Comparison of ENCODE assay signal across 1 cellular context in genomic region chr4:111398906-111399330, GRCh38.
TF ChIP-seq lines count a peak whose summit lies in the region.

No MANE protein-coding gene starts in this region.

TF ChIP-seq in HEK293, 187 proteins besides CTCF, POLR2A, EP300 and RAD21 (continued from another document):
- TF ChIP-seq SP3 (tag by site-specific recombination; IDR thresholded peaks at IDR 0.05) (no peak), ZNF433 (tag by site-specific recombination; IDR thresholded peaks at IDR 0.05; ENCODE audit: low read depth) (no peak), ZNF747 (tag by site-specific recombination; IDR thresholded peaks at IDR 0.05) (no peak), ZNF184 (tag by site-specific recombination; IDR thresholded peaks at IDR 0.05) (no peak), OSR2 (tag by site-specific recombination; IDR thresholded peaks at IDR 0.05) (peak; percentile 23; the same call in 1 of the 2 replicates), ATF2 (tag by site-specific recombination; IDR thresholded peaks at IDR 0.05; ENCODE audit: low read depth) (peak; percentile 72), GLIS2 (tag by site-specific recombination; IDR thresholded peaks at IDR 0.05) (no peak), EGR2 (tag by site-specific recombination; IDR thresholded peaks at IDR 0.05; ENCODE audit: low read depth) (no peak), ZNF623 (tag by site-specific recombination; IDR thresholded peaks at IDR 0.05) (no peak), ZBTB17 (tag by site-specific recombination; IDR thresholded peaks at IDR 0.05) (0 out of 2 replicates have a peak, but pooled peaks have one; percentile 18), ZNF175 (tag by site-specific recombination; IDR thresholded peaks at IDR 0.05) (no peak), FEZF1 (tag by site-specific recombination; IDR thresholded peaks at IDR 0.05) (no peak), ZNF132 (tag by site-specific recombination; IDR thresholded peaks at IDR 0.05; ENCODE audit: borderline replicate concordance) (no peak), ZNF23 (tag by site-specific recombination; IDR thresholded peaks at IDR 0.05; ENCODE audit: borderline replicate concordance) (no peak), ZNF654 (tag by site-specific recombination; IDR thresholded peaks at IDR 0.05; ENCODE audit: low read depth) (no peak), ZNF169 (tag by site-specific recombination; IDR thresholded peaks at IDR 0.05) (no peak), GLI2 (tag by site-specific recombination; IDR thresholded peaks at IDR 0.05; ENCODE audit: borderline replicate concordance, low read depth) (no peak), ZNF629 (tag by site-specific recombination; IDR thresholded peaks at IDR 0.05) (0 out of 2 replicates have a peak, but pooled peaks have one; percentile 31), KLF16 (tag by site-specific recombination; IDR thresholded peaks at IDR 0.05) (no peak), ZNF692 (tag by site-specific recombination; IDR thresholded peaks at IDR 0.05) (no peak), ZNF510 (tag by site-specific recombination; IDR thresholded peaks at IDR 0.05; ENCODE audit: insufficient replicate concordance) (no peak), ZNF138 (tag by site-specific recombination; IDR thresholded peaks at IDR 0.05; ENCODE audit: borderline replicate concordance) (no peak), ZNF426 (tag by site-specific recombination; IDR thresholded peaks at IDR 0.05) (no peak), PRDM2 (tag by site-specific recombination; IDR thresholded peaks at IDR 0.05; ENCODE audit: borderline replicate concordance) (no peak), SCRT2 (tag by site-specific recombination; IDR thresholded peaks at IDR 0.05) (peak; percentile 69), SETDB1 (IDR thresholded peaks at IDR 0.05; ENCODE audit: insufficient read length, low read length) (no peak), MYNN (tag by site-specific recombination; IDR thresholded peaks at IDR 0.05; ENCODE audit: borderline replicate concordance) (no peak), ZNF214 (tag by site-specific recombination; IDR thresholded peaks at IDR 0.05; ENCODE audit: borderline replicate concordance) (no peak), PRDM6 (tag by site-specific recombination; IDR thresholded peaks at IDR 0.05) (peak; percentile 36; the same call in 1 of the 2 replicates), ZNF555 (tag by site-specific recombination; conservative IDR thresholded peaks at IDR 0.05) (no peak)
- TF ChIP-seq, protein P1, sequence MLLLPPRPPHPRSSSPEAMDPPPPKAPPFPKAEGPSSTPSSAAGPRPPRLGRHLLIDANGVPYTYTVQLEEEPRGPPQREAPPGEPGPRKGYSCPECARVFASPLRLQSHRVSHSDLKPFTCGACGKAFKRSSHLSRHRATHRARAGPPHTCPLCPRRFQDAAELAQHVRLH (tag by site-specific recombination; IDR thresholded peaks at IDR 0.05), result no peak
- TF ChIP-seq, protein P2, sequence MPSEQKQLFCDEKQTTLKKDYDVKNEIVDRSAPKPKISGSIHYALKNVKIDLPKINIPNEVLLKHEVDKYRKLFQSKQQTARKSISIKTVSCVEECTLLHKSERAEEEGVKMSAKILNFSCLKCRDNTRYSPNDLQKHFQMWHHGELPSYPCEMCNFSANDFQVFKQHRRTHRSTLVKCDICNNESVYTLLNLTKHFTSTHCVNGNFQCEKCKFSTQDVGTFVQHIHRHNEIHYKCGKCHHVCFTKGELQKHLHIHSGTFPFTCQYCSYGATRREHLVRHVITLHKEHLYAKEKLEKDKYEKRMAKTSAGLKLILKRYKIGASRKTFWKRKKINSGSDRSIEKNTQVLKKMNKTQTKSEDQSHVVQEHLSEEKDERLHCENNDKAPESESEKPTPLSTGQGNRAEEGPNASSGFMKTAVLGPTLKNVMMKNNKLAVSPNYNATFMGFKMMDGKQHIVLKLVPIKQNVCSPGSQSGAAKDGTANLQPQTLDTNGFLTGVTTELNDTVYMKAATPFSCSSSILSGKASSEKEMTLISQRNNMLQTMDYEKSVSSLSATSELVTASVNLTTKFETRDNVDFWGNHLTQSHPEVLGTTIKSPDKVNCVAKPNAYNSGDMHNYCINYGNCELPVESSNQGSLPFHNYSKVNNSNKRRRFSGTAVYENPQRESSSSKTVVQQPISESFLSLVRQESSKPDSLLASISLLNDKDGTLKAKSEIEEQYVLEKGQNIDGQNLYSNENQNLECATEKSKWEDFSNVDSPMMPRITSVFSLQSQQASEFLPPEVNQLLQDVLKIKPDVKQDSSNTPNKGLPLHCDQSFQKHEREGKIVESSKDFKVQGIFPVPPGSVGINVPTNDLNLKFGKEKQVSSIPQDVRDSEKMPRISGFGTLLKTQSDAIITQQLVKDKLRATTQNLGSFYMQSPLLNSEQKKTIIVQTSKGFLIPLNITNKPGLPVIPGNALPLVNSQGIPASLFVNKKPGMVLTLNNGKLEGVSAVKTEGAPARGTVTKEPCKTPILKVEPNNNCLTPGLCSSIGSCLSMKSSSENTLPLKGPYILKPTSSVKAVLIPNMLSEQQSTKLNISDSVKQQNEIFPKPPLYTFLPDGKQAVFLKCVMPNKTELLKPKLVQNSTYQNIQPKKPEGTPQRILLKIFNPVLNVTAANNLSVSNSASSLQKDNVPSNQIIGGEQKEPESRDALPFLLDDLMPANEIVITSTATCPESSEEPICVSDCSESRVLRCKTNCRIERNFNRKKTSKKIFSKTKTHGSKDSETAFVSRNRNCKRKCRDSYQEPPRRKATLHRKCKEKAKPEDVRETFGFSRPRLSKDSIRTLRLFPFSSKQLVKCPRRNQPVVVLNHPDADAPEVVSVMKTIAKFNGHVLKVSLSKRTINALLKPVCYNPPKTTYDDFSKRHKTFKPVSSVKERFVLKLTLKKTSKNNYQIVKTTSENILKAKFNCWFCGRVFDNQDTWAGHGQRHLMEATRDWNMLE (tag by site-specific recombination; conservative IDR thresholded peaks at IDR 0.05; ENCODE audit: low read depth), result no peak
- TF ChIP-seq, protein P3, sequence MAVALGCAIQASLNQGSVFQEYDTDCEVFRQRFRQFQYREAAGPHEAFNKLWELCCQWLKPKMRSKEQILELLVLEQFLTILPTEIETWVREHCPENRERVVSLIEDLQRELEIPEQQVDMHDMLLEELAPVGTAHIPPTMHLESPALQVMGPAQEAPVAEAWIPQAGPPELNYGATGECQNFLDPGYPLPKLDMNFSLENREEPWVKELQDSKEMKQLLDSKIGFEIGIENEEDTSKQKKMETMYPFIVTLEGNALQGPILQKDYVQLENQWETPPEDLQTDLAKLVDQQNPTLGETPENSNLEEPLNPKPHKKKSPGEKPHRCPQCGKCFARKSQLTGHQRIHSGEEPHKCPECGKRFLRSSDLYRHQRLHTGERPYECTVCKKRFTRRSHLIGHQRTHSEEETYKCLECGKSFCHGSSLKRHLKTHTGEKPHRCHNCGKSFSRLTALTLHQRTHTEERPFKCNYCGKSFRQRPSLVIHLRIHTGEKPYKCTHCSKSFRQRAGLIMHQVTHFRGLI (tag by site-specific recombination; IDR thresholded peaks at IDR 0.05), result no peak
- TF ChIP-seq, protein P4, sequence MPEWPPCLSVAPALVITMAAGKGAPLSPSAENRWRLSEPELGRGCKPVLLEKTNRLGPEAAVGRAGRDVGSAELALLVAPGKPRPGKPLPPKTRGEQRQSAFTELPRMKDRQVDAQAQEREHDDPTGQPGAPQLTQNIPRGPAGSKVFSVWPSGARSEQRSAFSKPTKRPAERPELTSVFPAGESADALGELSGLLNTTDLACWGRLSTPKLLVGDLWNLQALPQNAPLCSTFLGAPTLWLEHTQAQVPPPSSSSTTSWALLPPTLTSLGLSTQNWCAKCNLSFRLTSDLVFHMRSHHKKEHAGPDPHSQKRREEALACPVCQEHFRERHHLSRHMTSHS (tag by site-specific recombination; IDR thresholded peaks at IDR 0.05), result no peak
